Comparison of ENCODE assay signal across 8 cellular contexts in genomic region chr14:81533212-81533535, GRCh38. TPM values are rescaled to one million over a fixed set of nuclear protein-coding genes. Genes with fewer than 3 reads are reported as not detected.
DNase-seq lines count a peak whose midpoint lies in the region; ATAC-seq and TF ChIP-seq lines count a peak whose summit lies in the region.

No MANE protein-coding gene starts in this region.

- H3K27me3 ChIP-seq in SU-DHL-6 (ENCODE audit: low read length) (no peaks in the 10 kb centered on the region), psoas muscle (ENCODE audit: insufficient read depth in 3 of 3, low read length in 2 of 3) (no peaks in the 10 kb centered on the region)

- H3K9me2 ChIP-seq in SU-DHL-6 (replicated peaks; ENCODE audit: insufficient read depth, low read length): no peaks in the 10 kb centered on the region

- peaks cover 53% of the 10 kb centered on the region for H3K79me2 ChIP-seq in SU-DHL-6 (ENCODE audit: insufficient read depth, low read length)

- H3K36me3 ChIP-seq in SU-DHL-6 (ENCODE audit: low read length) (no peaks in the 10 kb centered on the region), psoas muscle (ENCODE audit: insufficient read depth in 1 of 2, low read depth in 1 of 2) (no peaks in the 10 kb centered on the region)

- H3F3A ChIP-seq in SU-DHL-6 (ENCODE audit: insufficient read depth): no peaks in the 10 kb centered on the region

- peak overlapping the region; percentile 82 for H3K4me3 ChIP-seq in GM08714 (ENCODE audit: low read length)
- H3K4me3 ChIP-seq in SU-DHL-6 (ENCODE audit: insufficient read depth, low read length, poor library complexity, severe bottlenecking): peak overlapping the region; percentile 87
- peak overlapping the region; percentile 89 for H3K4me3 ChIP-seq in fibroblast of mammary gland (ENCODE audit: control insufficient read depth, low read depth, low read length)
- peak overlapping the region; percentile 97 for H3K4me3 ChIP-seq in psoas muscle

- H4K20me1 ChIP-seq in SU-DHL-6 (ENCODE audit: low read depth, low read length): no peaks in the 10 kb centered on the region

- H3K4me1 ChIP-seq in psoas muscle: peaks cover 38% of the 10 kb centered on the region

- no peak for TF ChIP-seq CTCF in SU-DHL-6 (IDR thresholded peaks at IDR 0.05; ENCODE audit: insufficient read depth, low read length, poor library complexity, severe bottlenecking)
- TF ChIP-seq CTCF in fibroblast of mammary gland (conservative IDR thresholded peaks at IDR 0.05; ENCODE audit: control insufficient read depth, insufficient read depth, low read depth, low read length): no peak
- TF ChIP-seq CTCF in psoas muscle (IDR thresholded peaks at IDR 0.05): no peak
- TF ChIP-seq CTCF in GM20000 (IDR thresholded peaks at IDR 0.05; ENCODE audit: extremely low read depth, missing control alignments): no peak

- intact Hi-C loops in psoas muscle (cut with DNase I): no loop called here

- H3K27ac ChIP-seq in SU-DHL-6 (ENCODE audit: low read depth, low read length) (no peak overlapping the region), psoas muscle (peak overlapping the region; percentile 89)

- H3K9me3 ChIP-seq in SU-DHL-6 (ENCODE audit: insufficient read depth, low read length) (no peaks in the 10 kb centered on the region), psoas muscle (no peaks in the 10 kb centered on the region)

- DNase-seq in fibroblast of mammary gland (ENCODE audit: low read depth) (no peak), psoas muscle (no peak), kidney glomerular epithelial cell (lab: John Stamatoyannopoulos, UW) (no peak), GM20000 (ENCODE audit: low spot score) (no peak), HuH-7.5 (ENCODE audit: low spot score) (no peak), HuH-7 (ENCODE audit: low spot score) (no peak)

- WGBS in psoas muscle, 3 donors: 0 to 1% (median 0%) methylated on average over 10 of the region's 10 CpGs

- H3K9ac ChIP-seq in SU-DHL-6 (ENCODE audit: low read length): peak overlapping the region; percentile 76

- peak in 1 of 4 donors; percentile 1 for ATAC-seq in psoas muscle

- H3K4me2 ChIP-seq in SU-DHL-6 (ENCODE audit: low read depth, low read length, poor library complexity, severe bottlenecking): peak overlapping the region; percentile 82

- peak overlapping the region; percentile 21 for H2AFZ ChIP-seq in SU-DHL-6 (ENCODE audit: low read depth, low read length, severe bottlenecking)

RNA-seq across cellular contexts. Expression of gene SEL1L, which starts 0.5 kb away (rescaled TPM):
- 10 to 100 TPM; 45.2 to 83.4 (median 63.3) TPM for total RNA-seq in psoas muscle
- 10 to 100 TPM; 15.5 to 36.4 (median 22.2) TPM for polyA plus RNA-seq in psoas muscle
